12 cellular contexts compared by ENCODE assay signal in genomic region chr10:133405844-133406527, GRCh38. TPM values are rescaled to one million over a fixed set of nuclear protein-coding genes. Genes with fewer than 3 reads are reported as not detected.
DNase-seq lines count a peak whose midpoint lies in the region; ATAC-seq and TF ChIP-seq lines count a peak whose summit lies in the region.
"Had no signal": no experiment of that assay in that cellular context is flagged by ENCODE, and none has a peak within 500 bp of the region (broad histone marks: within the 10 kb centered on the region; RNA-seq: fewer than 3 reads in every experiment).

No MANE protein-coding gene starts in this region.

- peak; percentile 24 to 39 for ATAC-seq in activated T-cell treated with anti-CD3 and anti-CD28 coated beads, Interleukin-2, amount 50 U/mL, for 72 hours (replicated peaks in 1 of 2)
- ATAC-seq in GM21723 (IDR thresholded peaks at IDR 0.05; ENCODE audit: unreplicated experiment) = peak; percentile 51

- H3K27ac ChIP-seq in OCI-LY3 (ENCODE audit: low read length) (no peak overlapping the region), Peyer's patch (no peak overlapping the region)

- DNase-seq in activated T-cell treated with anti-CD3 and anti-CD28 coated beads, Interleukin-2, amount 50 U/mL, for 72 hours = no peak
- DNase-seq in activated T-cell treated with anti-CD3 and anti-CD28 coated beads for 4 hours (no peak), Peyer's patch (no peak), NCI-H2029 treated with DMSO at 0.1 percent for 48 hours (lab: John Stamatoyannopoulos, UW) (no peak), foreskin melanocyte (no peak)
- DNase-seq: activated CD4-positive, CD25-positive, alpha-beta regulatory T cell; GF-D8; nephron progenitor cell; stimulated activated CD4-positive, alpha-beta T cell treated with anti-CD3 and anti-CD28 coated beads, Interleukin-15, amount 100 ng/mL, for 24 hours had no signal

- H3K27me3 ChIP-seq in OCI-LY3 (ENCODE audit: low read depth, low read length) (no peaks in the 10 kb centered on the region), skeletal muscle satellite cell (ENCODE audit: control insufficient read depth, insufficient read depth, low read length) (no peaks in the 10 kb centered on the region), Peyer's patch (no peaks in the 10 kb centered on the region)

- H3K9ac ChIP-seq in OCI-LY3 (ENCODE audit: low read length) = no peak overlapping the region
- no peak overlapping the region for H3K9ac ChIP-seq in skeletal muscle satellite cell (ENCODE audit: low read depth, low read length)

- no peak overlapping the region for H2AFZ ChIP-seq in OCI-LY3 (ENCODE audit: low read depth, low read length)

- H3K36me3 Mint-ChIP-seq in activated T-cell treated with anti-CD3 and anti-CD28 coated beads, Interleukin-2, amount 50 U/mL, for 72 hours (ENCODE audit: insufficient read depth in 2 of 2) = peaks cover 31 to 65% of the 10 kb centered on the region in 2 donors

- H4K20me1 ChIP-seq in OCI-LY3 (ENCODE audit: insufficient read depth, low read length) = peaks cover 12% of the 10 kb centered on the region

- H3K79me2 ChIP-seq in OCI-LY3 (ENCODE audit: low read length) = peaks cover 33% of the 10 kb centered on the region

- H3K4me3 ChIP-seq in OCI-LY3 (ENCODE audit: low read length) (no peak overlapping the region), skeletal muscle satellite cell (ENCODE audit: low read length) (no peak overlapping the region), Peyer's patch (no peak overlapping the region)

- peaks cover 2 to 5% of the 10 kb centered on the region in 2 donors for H3K9me3 Mint-ChIP-seq in activated T-cell treated with anti-CD3 and anti-CD28 coated beads, Interleukin-2, amount 50 U/mL, for 72 hours

- TF ChIP-seq CTCF in OCI-LY3 (IDR thresholded peaks at IDR 0.05; ENCODE audit: low read depth, low read length) (no peak), Peyer's patch (IDR thresholded peaks at IDR 0.05) (no peak)

- H3K27ac Mint-ChIP-seq in activated T-cell treated with anti-CD3 and anti-CD28 coated beads, Interleukin-2, amount 50 U/mL, for 72 hours = peak overlapping the region; percentile 6

- H3K4me1 ChIP-seq in OCI-LY3 (ENCODE audit: low read length) = peaks cover 12% of the 10 kb centered on the region
- peaks cover 9% of the 10 kb centered on the region for H3K4me1 ChIP-seq in skeletal muscle satellite cell (ENCODE audit: control insufficient read depth, insufficient read depth, low read length)
- no peaks in the 10 kb centered on the region for H3K4me1 ChIP-seq in Peyer's patch

- TF ChIP-seq POLR2A in Peyer's patch (IDR thresholded peaks at IDR 0.05) = no peak

- peaks cover 61% of the 10 kb centered on the region for H3K36me3 ChIP-seq in OCI-LY3 (replicated peaks; ENCODE audit: low read depth, low read length)
- H3K36me3 ChIP-seq in skeletal muscle satellite cell (ENCODE audit: insufficient read depth, low read length) = peaks cover 58% of the 10 kb centered on the region
- H3K36me3 ChIP-seq in Peyer's patch = peaks cover 0 to 74% (median 0%) of the 10 kb centered on the region in 3 donors

- H3K4me2 ChIP-seq in OCI-LY3 (ENCODE audit: low read length) = peak overlapping the region; percentile 43
- peak overlapping the region; percentile 22 for H3K4me2 ChIP-seq in skeletal muscle satellite cell (ENCODE audit: low read length)

- H3K9me3 ChIP-seq in OCI-LY3 (ENCODE audit: insufficient read depth, low read length) (no peaks in the 10 kb centered on the region), skeletal muscle satellite cell (replicated peaks; ENCODE audit: low read length) (no peaks in the 10 kb centered on the region), Peyer's patch (no peaks in the 10 kb centered on the region)

- peak overlapping the region in 1 of 2 donors; percentile 18 for H3K4me3 Mint-ChIP-seq in activated T-cell treated with anti-CD3 and anti-CD28 coated beads, Interleukin-2, amount 50 U/mL, for 72 hours
- H3K4me3 Mint-ChIP-seq: nephron progenitor cell had no signal

- no peaks in the 10 kb centered on the region for H3K27me3 Mint-ChIP-seq in activated T-cell treated with anti-CD3 and anti-CD28 coated beads, Interleukin-2, amount 50 U/mL, for 72 hours (ENCODE audit: low read depth)

- H3K4me1 Mint-ChIP-seq in activated T-cell treated with anti-CD3 and anti-CD28 coated beads, Interleukin-2, amount 50 U/mL, for 72 hours (ENCODE audit: low read depth) = peaks cover 43% of the 10 kb centered on the region
- H3K4me1 Mint-ChIP-seq: nephron progenitor cell had no signal

RNA-seq across cellular contexts. Expression of gene MTG1, which starts 12.0 kb away (rescaled TPM):
- total RNA-seq in activated T-cell treated with anti-CD3 and anti-CD28 coated beads, Interleukin-2, amount 50 U/mL, for 72 hours = 10 to 100 TPM; 58.0 to 67.2 TPM
- 32.4 and 37.4 TPM in 2 replicates for total RNA-seq in skeletal muscle satellite cell (2012; rRNA removed)
- 100 to 1,000 TPM in 3 of 4 donors, 10 to 100 TPM in 1; 44.7 to 110 (median 103) TPM for total RNA-seq in Peyer's patch

RNA-seq across cellular contexts. Expression of gene SPRN, which starts 18.4 kb away (rescaled TPM):
- not detected for total RNA-seq in activated T-cell treated with anti-CD3 and anti-CD28 coated beads, Interleukin-2, amount 50 U/mL, for 72 hours
- total RNA-seq in skeletal muscle satellite cell (2012; rRNA removed) = 0.44 and 1.0 TPM in 2 replicates
- under 1 TPM in 1 of 4 donors, not detected in 3; 0.47 TPM for total RNA-seq in Peyer's patch

RNA-seq across cellular contexts. Expression of gene PAOX, which starts 26.9 kb away (rescaled TPM):
- total RNA-seq in activated T-cell treated with anti-CD3 and anti-CD28 coated beads, Interleukin-2, amount 50 U/mL, for 72 hours = 10 to 100 TPM; 12.4 to 13.8 TPM
- 4.1 and 4.4 TPM in 2 replicates for total RNA-seq in skeletal muscle satellite cell (2012; rRNA removed)
- total RNA-seq in Peyer's patch = 10 to 100 TPM; 19.8 to 53.7 (median 36.9) TPM

RNA-seq across cellular contexts. Expression of gene ECHS1, which starts 32.8 kb away (rescaled TPM):
- total RNA-seq in activated T-cell treated with anti-CD3 and anti-CD28 coated beads, Interleukin-2, amount 50 U/mL, for 72 hours = 10 to 100 TPM; 47.2 to 53.1 TPM
- total RNA-seq in skeletal muscle satellite cell (2012; rRNA removed) = 68.2 and 75.1 TPM in 2 replicates
- 100 to 1,000 TPM in 3 of 4 donors, 10 to 100 TPM in 1; 87.5 to 211 (median 172) TPM for total RNA-seq in Peyer's patch

RNA-seq across cellular contexts. Expression of gene SCART1, which starts 47.8 kb away (rescaled TPM):
- 1 to 10 TPM; 3.3 to 3.9 TPM for total RNA-seq in activated T-cell treated with anti-CD3 and anti-CD28 coated beads, Interleukin-2, amount 50 U/mL, for 72 hours
- 0.44 and 0.76 TPM in 2 replicates for total RNA-seq in skeletal muscle satellite cell (2012; rRNA removed)
- total RNA-seq in Peyer's patch = 10 to 100 TPM in 2 of 4 donors, 1 to 10 TPM in 2; 1.9 to 14.6 (median 8.7) TPM
